ENCODE assay signal across 1 cellular context in the genomic region with DNA sequence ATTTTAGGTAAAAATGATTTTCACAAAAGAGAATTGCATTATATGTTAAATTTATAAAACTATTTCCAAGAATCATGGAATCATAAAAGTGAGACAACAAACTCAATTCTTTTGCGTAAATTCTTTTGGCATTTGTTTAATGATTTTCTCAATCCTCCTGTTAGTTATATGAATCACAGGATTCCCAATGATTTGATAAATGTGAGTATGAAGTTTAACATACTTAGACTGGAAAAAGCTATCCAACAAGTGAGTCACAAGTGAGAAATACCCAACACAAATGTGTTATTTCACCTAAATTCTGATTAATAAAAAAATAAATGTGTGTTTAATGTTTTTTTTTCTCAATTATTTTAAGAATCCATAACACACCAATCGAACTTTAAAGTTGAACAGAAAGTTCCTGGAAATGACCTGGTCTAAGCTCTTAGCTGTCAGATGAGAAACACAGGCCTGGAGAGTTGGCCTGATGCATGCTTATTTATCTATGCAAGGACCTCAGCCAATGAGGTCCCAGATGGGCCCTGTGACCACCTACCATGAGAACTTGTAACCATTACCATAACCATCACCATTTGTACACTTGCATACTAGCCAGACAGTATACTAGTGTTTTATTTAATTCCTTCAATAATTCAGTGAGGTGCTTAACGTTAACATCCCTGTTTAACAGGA.
TF ChIP-seq lines count a peak whose summit lies in the region.

No MANE protein-coding gene starts in this region.

TF ChIP-seq in H1, 55 proteins besides CTCF, POLR2A, EP300 and RAD21 (continued from another document):
- no peak for TF ChIP-seq ASH2L (IDR thresholded peaks at IDR 0.05; ENCODE audit: low read length)
- TF ChIP-seq RXRA (IDR thresholded peaks at IDR 0.05; ENCODE audit: insufficient read depth, low read depth, low read length), result no peak
- no peak for TF ChIP-seq BACH1 (IDR thresholded peaks at IDR 0.05; ENCODE audit: low read length)
- no peak for TF ChIP-seq SRF (IDR thresholded peaks at IDR 0.05; ENCODE audit: low read depth, low read length)
